In the genomic region with DNA sequence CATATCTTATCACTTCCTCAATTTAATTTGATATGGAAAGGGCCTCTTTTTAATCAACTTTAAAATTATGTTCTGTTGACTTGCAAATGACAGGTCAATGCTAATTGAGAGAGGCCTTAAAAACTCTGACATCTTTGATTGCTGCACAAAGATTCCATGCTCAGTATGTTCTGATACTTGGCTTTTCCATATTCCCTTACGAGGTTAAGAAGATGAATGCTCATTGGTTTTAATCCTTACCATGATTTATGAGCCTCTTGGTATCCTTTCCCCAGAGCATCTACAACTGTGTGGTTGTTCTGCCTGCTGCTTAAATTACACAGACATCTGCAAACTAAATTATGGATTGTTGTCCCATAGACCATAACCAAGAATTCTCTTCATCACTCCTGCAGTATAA, we compare ENCODE assay signal across 31 cellular contexts.
"Had no signal": no experiment of that assay in that cellular context is flagged by ENCODE, and none has a peak within 500 bp of the region (broad histone marks: within the 10 kb centered on the region; RNA-seq: fewer than 3 reads in every experiment).

No MANE protein-coding gene starts in this region.

- H3K4me1 Mint-ChIP-seq: activated CD8-positive, alpha-beta memory T cell treated with anti-CD3 and anti-CD28 coated beads, Interleukin-2, amount 10 ng/mL, durations not matched to agents 7 days and 5 days; activated naive CD8-positive, alpha-beta T cell treated with anti-CD3 and anti-CD28 coated beads, Interleukin-2, amount 50 U/mL, for 24 hours; central memory CD8-positive, alpha-beta T cell had no signal

- H3K4me1 ChIP-seq: ascending aorta, SJCRH30 had no signal

- H3K36me3 ChIP-seq: ascending aorta, MG63, SJCRH30 had no signal

- H3K27me3 ChIP-seq: ascending aorta, MG63, SJCRH30 had no signal

- H3K4me3 ChIP-seq: ascending aorta, MG63, SJCRH30 had no signal

- ATAC-seq: activated CD8-positive, alpha-beta memory T cell treated with anti-CD3 and anti-CD28 coated beads, Interleukin-2, amount 10 ng/mL, durations not matched to agents 7 days and 5 days; activated naive CD4-positive, alpha-beta T cell treated with anti-CD3 and anti-CD28 coated beads, Interleukin-2, amount 50 U/mL, for 72 hours; activated naive CD8-positive, alpha-beta T cell treated with anti-CD3 and anti-CD28 coated beads, Interleukin-2, amount 50 U/mL, for 24 hours; Panc1; SK-N-SH treated with all-trans-retinoic acid at 6 μM for 48 hours; WTC11 had no signal

- H3K9ac ChIP-seq: KMS-11 had no signal

- DNase-seq: activated CD4-positive, alpha-beta T cell treated with anti-CD3 and anti-CD28 coated beads for 48 hours; activated CD4-positive, alpha-beta T cell treated with anti-CD3 and anti-CD28 coated beads, Interleukin-2, amount 50 U/mL, for 48 hours; activated CD4-positive, CD25-positive, alpha-beta regulatory T cell treated with anti-CD3 and anti-CD28 coated beads, Interleukin-2, amount 50 U/mL, for 72 hours; activated CD8-positive, alpha-beta memory T cell treated with anti-CD3 and anti-CD28 coated beads, Interleukin-2, amount 10 ng/mL, durations not matched to agents 7 days and 5 days; activated effector memory CD4-positive, alpha-beta T cell treated with anti-CD3 and anti-CD28 coated beads, Interleukin-2, amount 50 U/mL, for 16 hours; activated naive CD4-positive, alpha-beta T cell treated with Interleukin-2 at 50 U/mL for 16 hours; activated naive CD8-positive, alpha-beta T cell treated with anti-CD3 and anti-CD28 coated beads, Interleukin-2, amount 50 U/mL, for 24 hours; activated T-cell treated with anti-CD3 and anti-CD28 coated beads, Interleukin-2, amount 50 U/mL, for 24 hours; amniotic stem cell; cortex of kidney; MG63; MV-4-11; NCI-H1092 treated with DMSO at 0.1 percent for 48 hours; NCI-H146; NCI-H1930; NCI-H748 treated with DMSO at 0.1 percent for 48 hours; Right ventricle myocardium superior; SJCRH30; SW 1271 had no signal

- H3K27ac ChIP-seq: ascending aorta, KMS-11, RWPE1, SJCRH30 had no signal

- H3K27ac Mint-ChIP-seq: activated CD8-positive, alpha-beta memory T cell treated with anti-CD3 and anti-CD28 coated beads, Interleukin-2, amount 10 ng/mL, durations not matched to agents 7 days and 5 days; activated naive CD4-positive, alpha-beta T cell treated with anti-CD3 and anti-CD28 coated beads, Interleukin-2, amount 50 U/mL, for 72 hours; activated naive CD8-positive, alpha-beta T cell treated with anti-CD3 and anti-CD28 coated beads, Interleukin-2, amount 50 U/mL, for 24 hours; activated T-cell treated with anti-CD3 and anti-CD28 coated beads, Interleukin-2, amount 50 U/mL, for 24 hours; activated T-helper 1 cell treated with anti-CD3 and anti-CD28 coated beads, Interleukin-12 subunit alpha, Interleukin-12 subunit beta, Interleukin-2, Interleukin-4 antibody, amounts not matched to agents 30 ng/mL and 10 ng/mL and 1 ng/mL, durations not matched to agents 14 hours and 24 hours and 36 hours; brain; IgD-negative memory B cell; T-helper 1 cell treated with Interleukin-12 subunit alpha and Interleukin-12 subunit beta and Interleukin-4 antibody, amounts not matched to agents 30 μg/mL and 1 μg/mL, for 36 hours; WTC11 had no signal

- H3K9me3 ChIP-seq: ascending aorta, MG63, SJCRH30 had no signal

- H3K36me3 Mint-ChIP-seq: activated CD8-positive, alpha-beta memory T cell treated with anti-CD3 and anti-CD28 coated beads, Interleukin-2, amount 10 ng/mL, durations not matched to agents 7 days and 5 days; activated naive CD4-positive, alpha-beta T cell treated with anti-CD3 and anti-CD28 coated beads, Interleukin-2, amount 50 U/mL, for 72 hours; IgD-negative memory B cell had no signal

- H3K27me3 Mint-ChIP-seq: activated CD8-positive, alpha-beta memory T cell treated with anti-CD3 and anti-CD28 coated beads, Interleukin-2, amount 10 ng/mL, durations not matched to agents 7 days and 5 days; activated naive CD8-positive, alpha-beta T cell treated with anti-CD3 and anti-CD28 coated beads, Interleukin-2, amount 50 U/mL, for 24 hours; activated T-cell treated with anti-CD3 and anti-CD28 coated beads, Interleukin-2, amount 50 U/mL, for 24 hours; brain; central memory CD8-positive, alpha-beta T cell; IgD-negative memory B cell had no signal

- H3K4me2 ChIP-seq: KMS-11 had no signal

- H3K4me3 Mint-ChIP-seq: activated CD8-positive, alpha-beta memory T cell treated with anti-CD3 and anti-CD28 coated beads, Interleukin-2, amount 10 ng/mL, durations not matched to agents 7 days and 5 days; activated naive CD8-positive, alpha-beta T cell treated with anti-CD3 and anti-CD28 coated beads, Interleukin-2, amount 50 U/mL, for 24 hours; activated T-cell treated with anti-CD3 and anti-CD28 coated beads, Interleukin-2, amount 50 U/mL, for 24 hours; activated T-helper 1 cell treated with anti-CD3 and anti-CD28 coated beads, Interleukin-12 subunit alpha, Interleukin-12 subunit beta, Interleukin-2, Interleukin-4 antibody, amounts not matched to agents 30 ng/mL and 10 ng/mL and 1 ng/mL, durations not matched to agents 14 hours and 24 hours and 36 hours; brain; central memory CD8-positive, alpha-beta T cell; T-helper 1 cell treated with Interleukin-12 subunit alpha and Interleukin-12 subunit beta and Interleukin-4 antibody, amounts not matched to agents 30 μg/mL and 1 μg/mL, for 36 hours; WTC11 had no signal
